Comparison of ENCODE assay signal across 24 cellular contexts in genomic region chr5:92979716-92980115, GRCh38.
"Had no signal": no experiment of that assay in that cellular context is flagged by ENCODE, and none has a peak within 500 bp of the region (broad histone marks: within the 10 kb centered on the region; RNA-seq: fewer than 3 reads in every experiment).

No MANE protein-coding gene starts in this region.

- H3K4me3 ChIP-seq: coronary artery, esophagus muscularis mucosa, mucosa of descending colon, suprapubic skin, transverse colon, uterus had no signal

- H3K9me3 Mint-ChIP-seq: activated CD4-positive, alpha-beta T cell treated with anti-CD3 and anti-CD28 coated beads, Interleukin-2, amount 10 ng/mL, durations not matched to agents 24 days and 14 days; activated T-cell treated with anti-CD3 and anti-CD28 coated beads, Interleukin-2, amount 50 U/mL, for 24 hours had no signal

- H3K27me3 Mint-ChIP-seq: activated CD4-positive, alpha-beta T cell treated with anti-CD3 and anti-CD28 coated beads, Interleukin-2, amount 10 ng/mL, durations not matched to agents 24 days and 14 days; activated naive CD4-positive, alpha-beta T cell treated with anti-CD3 and anti-CD28 coated beads, Interleukin-2, amount 10 ng/mL, durations not matched to agents 7 days and 5 days; activated naive CD8-positive, alpha-beta T cell treated with anti-CD3 and anti-CD28 coated beads, Interleukin-2, amount 50 U/mL, for 24 hours; activated T-cell treated with anti-CD3 and anti-CD28 coated beads, Interleukin-2, amount 50 U/mL, for 24 hours; stimulated activated naive CD8-positive, alpha-beta T cell treated with anti-CD3 and anti-CD28 coated beads, Interleukin-15, Interleukin-2, amounts not matched to agents 100 ng/mL and 50 ng/mL, for 24 hours had no signal

- ATAC-seq: activated CD8-positive, alpha-beta T cell treated with anti-CD3 and anti-CD28 coated beads, Interleukin-2, amount 10 ng/mL, durations not matched to agents 7 days and 5 days; activated naive CD8-positive, alpha-beta T cell treated with anti-CD3 and anti-CD28 coated beads, Interleukin-2, amount 50 U/mL, for 24 hours; left lobe of liver; mucosa of descending colon; naive thymus-derived CD4-positive, alpha-beta T cell; right cardiac atrium had no signal

- H3K27ac ChIP-seq: coronary artery, esophagus muscularis mucosa, suprapubic skin, transverse colon, uterus had no signal

- H3K27me3 ChIP-seq: esophagus muscularis mucosa, suprapubic skin, transverse colon, uterus had no signal

- H3K36me3 Mint-ChIP-seq: activated naive CD4-positive, alpha-beta T cell treated with anti-CD3 and anti-CD28 coated beads, Interleukin-2, amount 10 ng/mL, durations not matched to agents 7 days and 5 days; naive thymus-derived CD4-positive, alpha-beta T cell had no signal

- H3K36me3 ChIP-seq: esophagus muscularis mucosa, suprapubic skin, transverse colon, uterus had no signal

- DNase-seq: activated CD4-positive, alpha-beta T cell treated with anti-CD3 and anti-CD28 coated beads, Interleukin-2, amount 10 ng/mL, durations not matched to agents 24 days and 14 days; activated CD8-positive, alpha-beta T cell treated with anti-CD3 and anti-CD28 coated beads, Interleukin-2, amount 10 ng/mL, durations not matched to agents 7 days and 5 days; activated naive CD4-positive, alpha-beta T cell treated with anti-CD3 and anti-CD28 coated beads, Interleukin-2, amount 10 ng/mL, durations not matched to agents 7 days and 5 days; activated naive CD8-positive, alpha-beta T cell treated with anti-CD3 and anti-CD28 coated beads, Interleukin-2, amount 50 U/mL, for 24 hours; activated T-cell treated with anti-CD3 and anti-CD28 coated beads, Interleukin-2, amount 50 U/mL, for 24 hours; effector CD8-positive, alpha-beta T cell; glutamatergic neuron; islet precursor cell; mammary epithelial cell; mucosa of descending colon; naive thymus-derived CD4-positive, alpha-beta T cell; right cardiac atrium; small intestine; stimulated activated CD4-positive, alpha-beta T cell treated with anti-CD3 and anti-CD28 coated beads, Interleukin-15, amount 100 ng/mL, for 24 hours; stimulated activated CD4-positive, alpha-beta T cell treated with anti-CD3 and anti-CD28 coated beads, Interleukin-2, amount 100 ng/mL, for 48 hours; transverse colon; uterus had no signal

- H3K4me3 Mint-ChIP-seq: activated CD4-positive, alpha-beta T cell treated with anti-CD3 and anti-CD28 coated beads, Interleukin-2, amount 10 ng/mL, durations not matched to agents 24 days and 14 days; activated CD8-positive, alpha-beta T cell treated with anti-CD3 and anti-CD28 coated beads, Interleukin-2, amount 10 ng/mL, durations not matched to agents 7 days and 5 days; activated naive CD4-positive, alpha-beta T cell treated with anti-CD3 and anti-CD28 coated beads, Interleukin-2, amount 10 ng/mL, durations not matched to agents 7 days and 5 days; activated naive CD8-positive, alpha-beta T cell treated with anti-CD3 and anti-CD28 coated beads, Interleukin-2, amount 50 U/mL, for 24 hours; activated T-cell treated with anti-CD3 and anti-CD28 coated beads, Interleukin-2, amount 50 U/mL, for 24 hours; naive thymus-derived CD4-positive, alpha-beta T cell; stimulated activated naive CD8-positive, alpha-beta T cell treated with anti-CD3 and anti-CD28 coated beads, Interleukin-15, Interleukin-2, amounts not matched to agents 100 ng/mL and 50 ng/mL, for 24 hours had no signal

- H3K4me1 ChIP-seq: esophagus muscularis mucosa, suprapubic skin, transverse colon, uterus had no signal

- H3K9me3 ChIP-seq: esophagus muscularis mucosa, mucosa of descending colon, transverse colon, uterus had no signal

- FAIRE-seq: endothelial cell of umbilical vein, small intestine had no signal

- H3K4me1 Mint-ChIP-seq: activated CD4-positive, alpha-beta T cell treated with anti-CD3 and anti-CD28 coated beads, Interleukin-2, amount 10 ng/mL, durations not matched to agents 24 days and 14 days; activated naive CD4-positive, alpha-beta T cell treated with anti-CD3 and anti-CD28 coated beads, Interleukin-2, amount 10 ng/mL, durations not matched to agents 7 days and 5 days; activated naive CD8-positive, alpha-beta T cell treated with anti-CD3 and anti-CD28 coated beads, Interleukin-2, amount 50 U/mL, for 24 hours; naive thymus-derived CD4-positive, alpha-beta T cell had no signal

- H3K27ac Mint-ChIP-seq: activated CD4-positive, alpha-beta T cell treated with anti-CD3 and anti-CD28 coated beads, Interleukin-2, amount 10 ng/mL, durations not matched to agents 24 days and 14 days; activated CD8-positive, alpha-beta T cell treated with anti-CD3 and anti-CD28 coated beads, Interleukin-2, amount 10 ng/mL, durations not matched to agents 7 days and 5 days; activated naive CD4-positive, alpha-beta T cell treated with anti-CD3 and anti-CD28 coated beads, Interleukin-2, amount 10 ng/mL, durations not matched to agents 7 days and 5 days; activated naive CD8-positive, alpha-beta T cell treated with anti-CD3 and anti-CD28 coated beads, Interleukin-2, amount 50 U/mL, for 24 hours; activated T-cell treated with anti-CD3 and anti-CD28 coated beads, Interleukin-2, amount 50 U/mL, for 24 hours; activated T-helper 2 cell treated with anti-CD3 and anti-CD28 coated beads, Interferon-gamma antibody, Interleukin-2, Interleukin-4, amounts not matched to agents 10 μg/mL and 5 μg/mL and 100 μg/mL, durations not matched to agents 14 hours and 24 hours and 36 hours; naive thymus-derived CD4-positive, alpha-beta T cell; stimulated activated naive CD8-positive, alpha-beta T cell treated with anti-CD3 and anti-CD28 coated beads, Interleukin-15, Interleukin-2, amounts not matched to agents 100 ng/mL and 50 ng/mL, for 24 hours had no signal
